In genomic region chr6:149450679-149451360, GRCh38 we compare ENCODE assay signal across 10 cellular contexts. TPM values are rescaled to one million over a fixed set of nuclear protein-coding genes. Genes with fewer than 3 reads are reported as not detected.
DNase-seq lines count a peak whose midpoint lies in the region; ATAC-seq and TF ChIP-seq lines count a peak whose summit lies in the region.
"Had no signal": no experiment of that assay in that cellular context is flagged by ENCODE, and none has a peak within 500 bp of the region (broad histone marks: within the 10 kb centered on the region; RNA-seq: fewer than 3 reads in every experiment).

No MANE protein-coding gene starts in this region.

- no peak for ATAC-seq in GM18858 (IDR thresholded peaks at IDR 0.05; ENCODE audit: unreplicated experiment)

- H3K79me2 ChIP-seq in mesendoderm (ENCODE audit: control insufficient read depth, insufficient read depth, low read length), result no peaks in the 10 kb centered on the region

- TF ChIP-seq CTCF in dorsolateral prefrontal cortex (IDR thresholded peaks at IDR 0.05 in 54 of 56, conservative IDR thresholded peaks at IDR 0.05 in 2 of 56; ENCODE audit: low read depth in 1 of 56, partially characterized antibody in 56 of 56), result no peak
- no peak for TF ChIP-seq CTCF in GM10266 (IDR thresholded peaks at IDR 0.05; ENCODE audit: control insufficient read depth, insufficient read depth, low read depth, missing control alignments)

- H3K4me3 Mint-ChIP-seq in activated T-helper 1 cell treated with anti-CD3 and anti-CD28 coated beads, Interleukin-12 subunit alpha, Interleukin-12 subunit beta, Interleukin-2, Interleukin-4 antibody, amounts not matched to agents 30 ng/mL and 10 ng/mL and 1 ng/mL, durations not matched to agents 14 hours and 24 hours and 36 hours, result no peak overlapping the region

- DNase-seq in NCI-H748 (lab: John Stamatoyannopoulos, UW; ENCODE audit: unreplicated experiment) (peak; percentile 59), NCI-H748 treated with DMSO at 0.1 percent for 48 hours (lab: John Stamatoyannopoulos, UW) (no peak), dorsolateral prefrontal cortex (peak in 8 of 10 donors; percentile 38 to 75 (median 60)), mesendoderm (no peak), GM10266 (ENCODE audit: extremely low spot score) (no peak)
- no peak for DNase-seq in activated T-helper 1 cell treated with anti-CD3 and anti-CD28 coated beads, Interleukin-12 subunit alpha, Interleukin-12 subunit beta, Interleukin-2, Interleukin-4 antibody, amounts not matched to agents 30 ng/mL and 10 ng/mL and 1 ng/mL, durations not matched to agents 14 hours and 24 hours and 36 hours (ENCODE audit: low spot score)
- DNase-seq: central memory CD4-positive, alpha-beta T cell had no signal

- no peak overlapping the region for H4K5ac ChIP-seq in mesendoderm (ENCODE audit: low read length)

- peaks cover 6% of the 10 kb centered on the region for H3K4me1 Mint-ChIP-seq in activated T-helper 1 cell treated with anti-CD3 and anti-CD28 coated beads, Interleukin-12 subunit alpha, Interleukin-12 subunit beta, Interleukin-2, Interleukin-4 antibody, amounts not matched to agents 30 ng/mL and 10 ng/mL and 1 ng/mL, durations not matched to agents 14 hours and 24 hours and 36 hours (ENCODE audit: low read depth)

- H4K8ac ChIP-seq in mesendoderm (ENCODE audit: low read depth, low read length), result no peak overlapping the region

- H3K18ac ChIP-seq in mesendoderm (ENCODE audit: low read length), result no peak overlapping the region

- intact Hi-C loops in dorsolateral prefrontal cortex (cut with DNase I), result loop anchor here in 1 of 2 donors (10.0 kb wide), 1 partner anchor 64 kb away; no protein-coding TSS in a partner anchor
- intact Hi-C loops in activated T-helper 1 cell treated with anti-CD3 and anti-CD28 coated beads, Interleukin-12 subunit alpha, Interleukin-12 subunit beta, Interleukin-2, Interleukin-4 antibody, amounts not matched to agents 30 ng/mL and 10 ng/mL and 1 ng/mL, durations not matched to agents 14 hours and 24 hours and 36 hours (cut with micrococcal nuclease), result no loop called here

- H3K56ac ChIP-seq in mesendoderm (ENCODE audit: low read length), result peak overlapping the region; percentile 83

- no peaks in the 10 kb centered on the region for H3K27me3 Mint-ChIP-seq in activated T-helper 1 cell treated with anti-CD3 and anti-CD28 coated beads, Interleukin-12 subunit alpha, Interleukin-12 subunit beta, Interleukin-2, Interleukin-4 antibody, amounts not matched to agents 30 ng/mL and 10 ng/mL and 1 ng/mL, durations not matched to agents 14 hours and 24 hours and 36 hours (ENCODE audit: insufficient read depth)

- H3K27me3 ChIP-seq in dorsolateral prefrontal cortex (peaks cover 0 to 16% (median 0%) of the 10 kb centered on the region in 45 donors), mesendoderm (ENCODE audit: insufficient read depth, low read length, poor library complexity) (no peaks in the 10 kb centered on the region), subcutaneous abdominal adipose tissue (ENCODE audit: control insufficient read depth in 5 of 5, insufficient read depth in 4 of 5, low read length in 5 of 5) (peaks cover 21 to 49% (median 36%) of the 10 kb centered on the region in 5 donors)
- H3K27me3 ChIP-seq: BLaER1 had no signal

- H3K4me2 ChIP-seq in mesendoderm (ENCODE audit: low read length), result peak overlapping the region; percentile 21
- H3K4me2 ChIP-seq: BLaER1 had no signal

- no peaks in the 10 kb centered on the region for H3K9me3 Mint-ChIP-seq in activated T-helper 1 cell treated with anti-CD3 and anti-CD28 coated beads, Interleukin-12 subunit alpha, Interleukin-12 subunit beta, Interleukin-2, Interleukin-4 antibody, amounts not matched to agents 30 ng/mL and 10 ng/mL and 1 ng/mL, durations not matched to agents 14 hours and 24 hours and 36 hours

- no peak overlapping the region for H2BK120ac ChIP-seq in mesendoderm (ENCODE audit: low read depth, low read length)

- peak overlapping the region in 16 of 59 donors; percentile 13 to 73 (median 38) for H3K27ac ChIP-seq in dorsolateral prefrontal cortex
- H3K27ac ChIP-seq in mesendoderm (ENCODE audit: low read depth, low read length), result no peak overlapping the region
- H3K27ac ChIP-seq in subcutaneous abdominal adipose tissue (ENCODE audit: low read depth, low read length), result no peak overlapping the region
- H3K27ac ChIP-seq: BLaER1 had no signal

- H2BK5ac ChIP-seq in mesendoderm (ENCODE audit: low read length), result no peak overlapping the region

- H3K36me3 Mint-ChIP-seq in activated T-helper 1 cell treated with anti-CD3 and anti-CD28 coated beads, Interleukin-12 subunit alpha, Interleukin-12 subunit beta, Interleukin-2, Interleukin-4 antibody, amounts not matched to agents 30 ng/mL and 10 ng/mL and 1 ng/mL, durations not matched to agents 14 hours and 24 hours and 36 hours (ENCODE audit: low read depth), result peaks cover 28% of the 10 kb centered on the region

- no peaks in the 10 kb centered on the region for H3K4me1 ChIP-seq in mesendoderm (ENCODE audit: control insufficient read depth, low read depth, low read length)
- H3K4me1 ChIP-seq in subcutaneous abdominal adipose tissue (ENCODE audit: control insufficient read depth in 5 of 5, insufficient read depth in 5 of 5, low read length in 5 of 5), result peaks cover 14 to 43% (median 38%) of the 10 kb centered on the region in 5 donors

- H3K27ac Mint-ChIP-seq in activated T-helper 1 cell treated with anti-CD3 and anti-CD28 coated beads, Interleukin-12 subunit alpha, Interleukin-12 subunit beta, Interleukin-2, Interleukin-4 antibody, amounts not matched to agents 30 ng/mL and 10 ng/mL and 1 ng/mL, durations not matched to agents 14 hours and 24 hours and 36 hours, result no peak overlapping the region

- peak overlapping the region; percentile 67 for H3K9ac ChIP-seq in mesendoderm (ENCODE audit: low read length)
- no peak overlapping the region for H3K9ac ChIP-seq in subcutaneous abdominal adipose tissue (ENCODE audit: low read length in 5 of 5)
- H3K9ac ChIP-seq: BLaER1 had no signal

- no peaks in the 10 kb centered on the region for H3K79me1 ChIP-seq in mesendoderm (ENCODE audit: low read length)

- no peaks in the 10 kb centered on the region for H3K9me3 ChIP-seq in subcutaneous abdominal adipose tissue (ENCODE audit: control insufficient read depth in 5 of 5, low read length in 5 of 5)

- H2BK15ac ChIP-seq in mesendoderm (replicated peaks; ENCODE audit: low read depth), result no peak overlapping the region

- H2AK5ac ChIP-seq in mesendoderm (ENCODE audit: low read length), result no peak overlapping the region

- H3K4me3 ChIP-seq in dorsolateral prefrontal cortex, result peak overlapping the region; percentile 33 to 72 (median 58)
- H3K4me3 ChIP-seq in mesendoderm (ENCODE audit: low read length), result peak overlapping the region; percentile 17
- peak overlapping the region in 4 of 5 donors; percentile 13 to 58 (median 34) for H3K4me3 ChIP-seq in subcutaneous abdominal adipose tissue (ENCODE audit: low read depth in 1 of 5, low read length in 5 of 5)
- H3K4me3 ChIP-seq: BLaER1 had no signal

- H3K23ac ChIP-seq in mesendoderm (ENCODE audit: low read length), result peak overlapping the region; percentile 80

- no peaks in the 10 kb centered on the region for H3K36me3 ChIP-seq in mesendoderm (ENCODE audit: control insufficient read depth, insufficient read depth, low read length)
- H3K36me3 ChIP-seq in subcutaneous abdominal adipose tissue (ENCODE audit: control insufficient read depth in 5 of 5, insufficient read depth in 5 of 5, low read length in 5 of 5), result no peaks in the 10 kb centered on the region

- H3K4ac ChIP-seq in mesendoderm (ENCODE audit: low read depth, low read length), result no peak overlapping the region

- no CpG with 5 or more reads among the region's 85 CpGs for WGBS in mesendoderm (ENCODE audit: extremely low coverage, insufficient coverage, low lambda C conversion rate)

RNA-seq across cellular contexts. Expression of gene ZC3H12D, which starts 34.0 kb away (rescaled TPM):
- 1 to 10 TPM in 100 of 120 experiments, under 1 TPM in 20; 0.28 to 4.6 (median 1.7) TPM for total RNA-seq in dorsolateral prefrontal cortex
- 0.04 TPM for polyA plus RNA-seq in mesendoderm (2013, experiment 1 of 2)
- 0.03 TPM for polyA plus RNA-seq in mesendoderm (2013, experiment 2 of 2)
- total RNA-seq in activated T-helper 1 cell treated with anti-CD3 and anti-CD28 coated beads, Interleukin-12 subunit alpha, Interleukin-12 subunit beta, Interleukin-2, Interleukin-4 antibody, amounts not matched to agents 30 ng/mL and 10 ng/mL and 1 ng/mL, durations not matched to agents 14 hours and 24 hours and 36 hours, result 94.7 and 96.7 TPM in 2 replicates

RNA-seq across cellular contexts. Expression of gene SUMO4, which starts 50.8 kb away (rescaled TPM):
- total RNA-seq in dorsolateral prefrontal cortex, result 10 to 100 TPM in 6 of 120 experiments, 1 to 10 TPM in 114; 1.8 to 12.4 (median 6.3) TPM
- 0.07 TPM for polyA plus RNA-seq in mesendoderm (2013, experiment 1 of 2)
- 0.07 TPM for polyA plus RNA-seq in mesendoderm (2013, experiment 2 of 2)
- total RNA-seq in activated T-helper 1 cell treated with anti-CD3 and anti-CD28 coated beads, Interleukin-12 subunit alpha, Interleukin-12 subunit beta, Interleukin-2, Interleukin-4 antibody, amounts not matched to agents 30 ng/mL and 10 ng/mL and 1 ng/mL, durations not matched to agents 14 hours and 24 hours and 36 hours, result 11.6 and 12.0 TPM in 2 replicates

Comparison
In these comparisons a context has a peak if more than half of its experiments do, and no peak if none do; other contexts are left out.
1. DNase-seq: peak in NCI-H748 (single experiment) and dorsolateral prefrontal cortex (8 of 10); none in NCI-H748 treated with DMSO at 0.1 percent for 48 hours (single experiment), mesendoderm (single experiment), activated T-helper 1 cell treated with anti-CD3 and anti-CD28 coated beads, Interleukin-12 subunit alpha, Interleukin-12 subunit beta, Interleukin-2, Interleukin-4 antibody, amounts not matched to agents 30 ng/mL and 10 ng/mL and 1 ng/mL, durations not matched to agents 14 hours and 24 hours and 36 hours (single experiment) and GM10266 (single experiment).
2. RNA of gene ZC3H12D, which starts 34.0 kb away (total RNA-seq): 94.7 to 96.7 TPM in activated T-helper 1 cell treated with anti-CD3 and anti-CD28 coated beads, Interleukin-12 subunit alpha, Interleukin-12 subunit beta, Interleukin-2, Interleukin-4 antibody, amounts not matched to agents 30 ng/mL and 10 ng/mL and 1 ng/mL, durations not matched to agents 14 hours and 24 hours and 36 hours; 0.28 to 4.6 TPM in dorsolateral prefrontal cortex; every median in the first group is over 10 times any median in the second.
3. Peak in every context shown above with its lines, with median percentiles within 50 percentile points of each other: H3K4me3 ChIP-seq.